ENCODE assay signal across 20 cellular contexts in the genomic region with DNA sequence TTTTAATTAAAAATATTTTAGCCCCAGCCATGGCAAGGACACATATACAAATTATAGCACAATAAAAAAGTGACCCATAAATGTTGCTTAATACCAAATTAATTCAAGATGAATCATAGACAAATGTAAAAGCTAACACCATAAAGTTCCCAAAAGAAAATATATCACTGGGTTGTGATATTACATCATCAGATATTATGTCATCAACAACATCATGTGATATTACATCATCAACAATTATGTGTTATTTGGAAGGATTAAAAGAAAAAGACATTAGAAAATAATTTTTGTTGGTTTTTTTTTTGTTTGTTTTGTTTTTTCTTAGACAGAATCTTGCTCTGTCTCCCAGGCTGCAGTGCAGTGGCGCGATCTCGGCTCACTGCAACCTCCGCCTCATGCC. TPM values are rescaled to one million over a fixed set of nuclear protein-coding genes. Genes with fewer than 3 reads are reported as not detected.
"Had no signal": no experiment of that assay in that cellular context is flagged by ENCODE, and none has a peak within 500 bp of the region (broad histone marks: within the 10 kb centered on the region; RNA-seq: fewer than 3 reads in every experiment).

No MANE protein-coding gene starts in this region.

- DNase-seq: activated CD4-positive, alpha-beta T cell treated with anti-CD3 and anti-CD28 coated beads for 48 hours; activated CD8-positive, alpha-beta memory T cell treated with anti-CD3 and anti-CD28 coated beads for 24 hours; activated naive CD4-positive, alpha-beta T cell treated with anti-CD3 and anti-CD28 coated beads, Interleukin-2, amount 10 ng/mL, durations not matched to agents 7 days and 5 days; central memory CD4-positive, alpha-beta T cell; effector memory CD8-positive, alpha-beta T cell; gastrocnemius medialis; kidney; left ventricle myocardium superior; mesendoderm; occipital lobe; psoas muscle; stimulated activated CD4-positive, alpha-beta T cell treated with anti-CD3 and anti-CD28 coated beads, Interleukin-4, amount 100 ng/mL, for 1 hour; stimulated activated CD8-positive, alpha-beta memory T cell treated with anti-CD3 and anti-CD28 coated beads, Interleukin-4, amount 100 ng/mL, for 48 hours; stimulated activated naive CD8-positive, alpha-beta T cell treated with anti-CD3 and anti-CD28 coated beads, Interleukin-15, Interleukin-2, amounts not matched to agents 100 U/mL and 50 U/mL, for 24 hours; T-helper 17 cell; testis had no signal

- H3K9me3 Mint-ChIP-seq: activated naive CD4-positive, alpha-beta T cell treated with anti-CD3 and anti-CD28 coated beads, Interleukin-2, amount 10 ng/mL, durations not matched to agents 7 days and 5 days; dendritic cell treated with granulocyte-macrophage colony-stimulating factor and Interleukin-4, amounts not matched to agents 40 ng/mL and 50 ng/mL, for 4 days; effector memory CD8-positive, alpha-beta T cell; nephron; WTC11 had no signal

- H3K27me3 Mint-ChIP-seq: dendritic cell treated with granulocyte-macrophage colony-stimulating factor and Interleukin-4, amounts not matched to agents 40 ng/mL and 50 ng/mL, for 4 days; effector memory CD8-positive, alpha-beta T cell; T-helper 17 cell had no signal

- H3K36me3 ChIP-seq: gastrocnemius medialis had no signal

- H3K36me3 Mint-ChIP-seq: activated naive CD4-positive, alpha-beta T cell treated with anti-CD3 and anti-CD28 coated beads, Interleukin-2, amount 10 ng/mL, durations not matched to agents 7 days and 5 days had no signal

- ATAC-seq: effector memory CD8-positive, alpha-beta T cell; gastrocnemius medialis; left ventricle myocardium superior; psoas muscle; stimulated activated naive CD8-positive, alpha-beta T cell treated with anti-CD3 and anti-CD28 coated beads, Interleukin-15, Interleukin-2, amounts not matched to agents 100 U/mL and 50 U/mL, for 24 hours; T-helper 17 cell; WTC11 had no signal

- H3K4me1 Mint-ChIP-seq: activated naive CD4-positive, alpha-beta T cell treated with anti-CD3 and anti-CD28 coated beads, Interleukin-2, amount 10 ng/mL, durations not matched to agents 7 days and 5 days; T-helper 17 cell; WTC11 had no signal

- H3K4me3 ChIP-seq: gastrocnemius medialis, psoas muscle, testis had no signal

- H3K4me1 ChIP-seq: gastrocnemius medialis, psoas muscle, testis had no signal

- H3K4me3 Mint-ChIP-seq: activated naive CD4-positive, alpha-beta T cell treated with anti-CD3 and anti-CD28 coated beads, Interleukin-2, amount 10 ng/mL, durations not matched to agents 7 days and 5 days; dendritic cell treated with granulocyte-macrophage colony-stimulating factor and Interleukin-4, amounts not matched to agents 40 ng/mL and 50 ng/mL, for 4 days; effector memory CD8-positive, alpha-beta T cell; nephron; T-helper 17 cell; WTC11 had no signal

- H3K27ac Mint-ChIP-seq: activated naive CD4-positive, alpha-beta T cell treated with anti-CD3 and anti-CD28 coated beads, Interleukin-2, amount 10 ng/mL, durations not matched to agents 7 days and 5 days; dendritic cell treated with granulocyte-macrophage colony-stimulating factor and Interleukin-4, amounts not matched to agents 40 ng/mL and 50 ng/mL, for 4 days; effector memory CD8-positive, alpha-beta T cell; nephron; T-helper 17 cell; WTC11 had no signal

- H3K9me3 ChIP-seq: gastrocnemius medialis, psoas muscle, testis had no signal

- H3K27ac ChIP-seq: gastrocnemius medialis, psoas muscle, testis had no signal

- H3K27me3 ChIP-seq: gastrocnemius medialis, testis had no signal

RNA-seq across cellular contexts. Expression of gene TAGLN3, which starts 54.3 kb away (rescaled TPM):
- total RNA-seq: gastrocnemius medialis, left ventricle myocardium superior, psoas muscle, ureter had no signal
